In the genomic region with DNA sequence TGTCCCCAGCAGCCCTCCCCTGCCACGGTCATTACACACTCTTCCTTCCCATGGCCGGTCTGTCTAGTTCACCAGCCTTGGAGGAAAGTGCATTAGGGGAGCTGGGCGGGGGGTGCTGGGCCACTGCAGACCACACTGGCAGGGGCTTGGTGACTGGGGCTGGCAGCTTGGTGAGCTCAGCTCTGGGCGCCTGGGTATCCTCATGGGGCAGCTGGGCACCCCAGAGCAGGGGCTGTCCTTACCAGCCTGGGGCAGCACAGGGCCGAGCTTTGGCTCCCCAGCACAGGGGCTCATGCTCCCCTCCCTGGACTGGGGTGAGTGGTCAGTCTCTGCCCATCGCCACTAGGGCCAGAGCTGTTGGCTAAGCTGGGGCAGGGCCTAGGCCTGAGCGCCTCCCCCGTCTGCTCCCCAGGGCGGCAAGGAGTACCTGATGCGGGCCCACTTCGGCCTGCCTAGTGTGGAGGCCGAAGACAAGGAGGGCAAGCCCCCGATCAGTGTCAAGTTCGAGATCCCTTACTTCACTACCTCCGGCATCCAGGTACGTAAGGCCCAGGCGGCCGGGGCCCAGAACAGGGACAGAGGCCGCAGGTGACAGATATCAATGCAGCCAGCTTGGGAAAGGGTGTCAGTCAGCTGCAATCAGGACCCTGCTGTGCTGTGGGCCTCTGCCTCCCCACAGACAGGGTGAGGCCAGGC, we compare ENCODE assay signal across 2 cellular contexts.
TF ChIP-seq lines count a peak whose summit lies in the region.

No MANE protein-coding gene starts in this region.

TF ChIP-seq in IMR-90, 13 proteins besides CTCF, POLR2A, EP300 and RAD21:
- TF ChIP-seq MAFK (IDR thresholded peaks at IDR 0.05; ENCODE audit: low read depth, low read length) (no peak), CHD1 (IDR thresholded peaks at IDR 0.05; ENCODE audit: low read depth, low read length) (no peak), FOS (IDR thresholded peaks at IDR 0.05; ENCODE audit: low read depth, low read length) (no peak), RFX5 (IDR thresholded peaks at IDR 0.05; ENCODE audit: low read depth, low read length) (no peak), SMC3 (IDR thresholded peaks at IDR 0.05; ENCODE audit: low read depth, low read length) (no peak), MAZ (IDR thresholded peaks at IDR 0.05; ENCODE audit: borderline replicate concordance, low read depth, low read length) (no peak), MXI1 (IDR thresholded peaks at IDR 0.05; ENCODE audit: borderline replicate concordance, low read depth, low read length) (no peak), RCOR1 (IDR thresholded peaks at IDR 0.05; ENCODE audit: insufficient replicate concordance, low read length) (no peak), BHLHE40 (IDR thresholded peaks at IDR 0.05; ENCODE audit: low read depth, low read length) (no peak), CEBPB (IDR thresholded peaks at IDR 0.05; ENCODE audit: low read depth, low read length) (no peak), NFE2L2 (IDR thresholded peaks at IDR 0.05; ENCODE audit: low read depth, low read length) (no peak)
- TF ChIP-seq, protein P1, sequence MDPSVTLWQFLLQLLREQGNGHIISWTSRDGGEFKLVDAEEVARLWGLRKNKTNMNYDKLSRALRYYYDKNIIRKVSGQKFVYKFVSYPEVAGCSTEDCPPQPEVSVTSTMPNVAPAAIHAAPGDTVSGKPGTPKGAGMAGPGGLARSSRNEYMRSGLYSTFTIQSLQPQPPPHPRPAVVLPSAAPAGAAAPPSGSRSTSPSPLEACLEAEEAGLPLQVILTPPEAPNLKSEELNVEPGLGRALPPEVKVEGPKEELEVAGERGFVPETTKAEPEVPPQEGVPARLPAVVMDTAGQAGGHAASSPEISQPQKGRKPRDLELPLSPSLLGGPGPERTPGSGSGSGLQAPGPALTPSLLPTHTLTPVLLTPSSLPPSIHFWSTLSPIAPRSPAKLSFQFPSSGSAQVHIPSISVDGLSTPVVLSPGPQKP (IDR thresholded peaks at IDR 0.05; ENCODE audit: borderline replicate concordance, low read depth, low read length) = no peak
- TF ChIP-seq, protein P2, sequence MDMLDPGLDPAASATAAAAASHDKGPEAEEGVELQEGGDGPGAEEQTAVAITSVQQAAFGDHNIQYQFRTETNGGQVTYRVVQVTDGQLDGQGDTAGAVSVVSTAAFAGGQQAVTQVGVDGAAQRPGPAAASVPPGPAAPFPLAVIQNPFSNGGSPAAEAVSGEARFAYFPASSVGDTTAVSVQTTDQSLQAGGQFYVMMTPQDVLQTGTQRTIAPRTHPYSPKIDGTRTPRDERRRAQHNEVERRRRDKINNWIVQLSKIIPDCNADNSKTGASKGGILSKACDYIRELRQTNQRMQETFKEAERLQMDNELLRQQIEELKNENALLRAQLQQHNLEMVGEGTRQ (IDR thresholded peaks at IDR 0.05; ENCODE audit: low read depth, low read length) = no peak

TF ChIP-seq in K562, 482 proteins besides CTCF, POLR2A, EP300 and RAD21:
- TF ChIP-seq POLR2G (IDR thresholded peaks at IDR 0.05; ENCODE audit: low read depth, low read length) = peak; percentile 36; the same call in 1 of the 2 replicates
- TF ChIP-seq, protein P3, sequence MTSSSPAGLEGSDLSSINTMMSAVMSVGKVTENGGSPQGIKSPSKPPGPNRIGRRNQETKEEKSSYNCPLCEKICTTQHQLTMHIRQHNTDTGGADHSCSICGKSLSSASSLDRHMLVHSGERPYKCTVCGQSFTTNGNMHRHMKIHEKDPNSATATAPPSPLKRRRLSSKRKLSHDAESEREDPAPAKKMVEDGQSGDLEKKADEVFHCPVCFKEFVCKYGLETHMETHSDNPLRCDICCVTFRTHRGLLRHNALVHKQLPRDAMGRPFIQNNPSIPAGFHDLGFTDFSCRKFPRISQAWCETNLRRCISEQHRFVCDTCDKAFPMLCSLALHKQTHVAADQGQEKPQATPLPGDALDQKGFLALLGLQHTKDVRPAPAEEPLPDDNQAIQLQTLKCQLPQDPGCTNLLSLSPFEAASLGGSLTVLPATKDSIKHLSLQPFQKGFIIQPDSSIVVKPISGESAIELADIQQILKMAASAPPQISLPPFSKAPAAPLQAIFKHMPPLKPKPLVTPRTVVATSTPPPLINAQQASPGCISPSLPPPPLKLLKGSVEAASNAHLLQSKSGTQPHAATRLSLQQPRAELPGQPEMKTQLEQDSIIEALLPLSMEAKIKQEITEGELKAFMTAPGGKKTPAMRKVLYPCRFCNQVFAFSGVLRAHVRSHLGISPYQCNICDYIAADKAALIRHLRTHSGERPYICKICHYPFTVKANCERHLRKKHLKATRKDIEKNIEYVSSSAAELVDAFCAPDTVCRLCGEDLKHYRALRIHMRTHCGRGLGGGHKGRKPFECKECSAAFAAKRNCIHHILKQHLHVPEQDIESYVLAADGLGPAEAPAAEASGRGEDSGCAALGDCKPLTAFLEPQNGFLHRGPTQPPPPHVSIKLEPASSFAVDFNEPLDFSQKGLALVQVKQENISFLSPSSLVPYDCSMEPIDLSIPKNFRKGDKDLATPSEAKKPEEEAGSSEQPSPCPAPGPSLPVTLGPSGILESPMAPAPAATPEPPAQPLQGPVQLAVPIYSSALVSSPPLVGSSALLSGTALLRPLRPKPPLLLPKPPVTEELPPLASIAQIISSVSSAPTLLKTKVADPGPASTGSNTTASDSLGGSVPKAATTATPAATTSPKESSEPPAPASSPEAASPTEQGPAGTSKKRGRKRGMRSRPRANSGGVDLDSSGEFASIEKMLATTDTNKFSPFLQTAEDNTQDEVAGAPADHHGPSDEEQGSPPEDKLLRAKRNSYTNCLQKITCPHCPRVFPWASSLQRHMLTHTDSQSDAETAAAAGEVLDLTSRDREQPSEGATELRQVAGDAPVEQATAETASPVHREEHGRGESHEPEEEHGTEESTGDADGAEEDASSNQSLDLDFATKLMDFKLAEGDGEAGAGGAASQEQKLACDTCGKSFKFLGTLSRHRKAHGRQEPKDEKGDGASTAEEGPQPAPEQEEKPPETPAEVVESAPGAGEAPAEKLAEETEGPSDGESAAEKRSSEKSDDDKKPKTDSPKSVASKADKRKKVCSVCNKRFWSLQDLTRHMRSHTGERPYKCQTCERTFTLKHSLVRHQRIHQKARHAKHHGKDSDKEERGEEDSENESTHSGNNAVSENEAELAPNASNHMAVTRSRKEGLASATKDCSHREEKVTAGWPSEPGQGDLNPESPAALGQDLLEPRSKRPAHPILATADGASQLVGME (CRISPR knock-in tag; IDR thresholded peaks at IDR 0.05) = no peak
